ENCODE assay signal across 20 cellular contexts in genomic region chr12:106646472-106646871, GRCh38.
"Had no signal": no experiment of that assay in that cellular context is flagged by ENCODE, and none has a peak within 500 bp of the region (broad histone marks: within the 10 kb centered on the region; RNA-seq: fewer than 3 reads in every experiment).

No MANE protein-coding gene starts in this region.

- H3K27me3 ChIP-seq: colonic mucosa, heart right ventricle, neural progenitor cell, pancreas had no signal

- FAIRE-seq: frontal cortex, islet of Langerhans, pancreas, small intestine had no signal

- H3K9me3 ChIP-seq: colonic mucosa, heart right ventricle, pancreas, stomach had no signal

- H3K4me3 ChIP-seq: colonic mucosa, heart right ventricle, lung, neural progenitor cell, pancreas, stomach had no signal

- DNase-seq: colonic mucosa; dermis blood vessel endothelial cell; erythroblast; heart right ventricle; left cardiac atrium; left ventricle myocardium superior; mesenchymal stem cell; midbrain; pancreas; right cardiac atrium; small intestine; stimulated activated CD4-positive, alpha-beta T cell treated with anti-CD3 and anti-CD28 coated beads, Interleukin-12 subunit alpha, Interleukin-12 subunit beta, amount 100 ng/mL, for 4 hours; stimulated activated naive CD4-positive, alpha-beta T cell; stomach; trophoblast cell had no signal

- H3K36me3 ChIP-seq: colonic mucosa, heart right ventricle, neural progenitor cell, pancreas, stomach had no signal

- H3K27ac ChIP-seq: colonic mucosa, heart right ventricle, neural progenitor cell, stomach had no signal

- ATAC-seq: left ventricle myocardium superior; natural killer cell treated with Interleukin-12 subunit alpha and Interleukin-12 subunit beta and Interleukin-15 and Interleukin-18, amount 100 ng/mL, for 72 hours; pancreas had no signal

- H3K4me1 ChIP-seq: colonic mucosa, heart right ventricle had no signal
